In genomic region chr2:43143756-43144155, GRCh38 we compare ENCODE assay signal across 14 cellular contexts.
A peak's percentile ranks its signal among the peaks of the same experiment; 100 is the strongest.
DNase-seq lines count a peak whose midpoint lies in the region; ATAC-seq and TF ChIP-seq lines count a peak whose summit lies in the region.
"Had no signal": no experiment of that assay in that cellular context is flagged by ENCODE, and none has a peak within 500 bp of the region (broad histone marks: within the 10 kb centered on the region; RNA-seq: fewer than 3 reads in every experiment).

No MANE protein-coding gene starts in this region.

- H3K27me3 ChIP-seq in Caco-2 (replicated peaks; ENCODE audit: control insufficient read depth, insufficient read depth, low read length): no peaks in the 10 kb centered on the region

- POLR2A ChIA-PET in Caco-2 (lab: Charles Lee): no interaction called here

- H3K4me3 Mint-ChIP-seq in activated naive CD4-positive, alpha-beta T cell treated with anti-CD3 and anti-CD28 coated beads for 36 hours: no peak overlapping the region
- no peak overlapping the region for H3K4me3 Mint-ChIP-seq in Caco-2 (ENCODE audit: unreplicated experiment)
- H3K4me3 Mint-ChIP-seq in activated naive CD8-positive, alpha-beta T cell treated with anti-CD3 and anti-CD28 coated beads, Interleukin-2, amount 50 U/mL, for 24 hours: no peak overlapping the region
- H3K4me3 Mint-ChIP-seq in stimulated activated effector memory CD8-positive, alpha-beta T cell treated with anti-CD3 and anti-CD28 coated beads, Interleukin-12 subunit alpha, Interleukin-12 subunit beta, amount 100 ng/mL, for 72 hours: no peak overlapping the region

- H3K27ac Mint-ChIP-seq in activated naive CD4-positive, alpha-beta T cell treated with anti-CD3 and anti-CD28 coated beads for 36 hours: peak overlapping the region; percentile 3
- H3K27ac Mint-ChIP-seq in Caco-2 (ENCODE audit: unreplicated experiment): peak overlapping the region; percentile 48
- peak overlapping the region; percentile 22 for H3K27ac Mint-ChIP-seq in activated naive CD8-positive, alpha-beta T cell treated with anti-CD3 and anti-CD28 coated beads, Interleukin-2, amount 50 U/mL, for 24 hours
- peak overlapping the region; percentile 54 for H3K27ac Mint-ChIP-seq in stimulated activated effector memory CD8-positive, alpha-beta T cell treated with anti-CD3 and anti-CD28 coated beads, Interleukin-12 subunit alpha, Interleukin-12 subunit beta, amount 100 ng/mL, for 72 hours

- ATAC-seq in activated naive CD8-positive, alpha-beta T cell treated with anti-CD3 and anti-CD28 coated beads, Interleukin-2, amount 50 U/mL, for 24 hours: no peak
- no peak for ATAC-seq in stimulated activated effector memory CD8-positive, alpha-beta T cell treated with anti-CD3 and anti-CD28 coated beads, Interleukin-12 subunit alpha, Interleukin-12 subunit beta, amount 100 ng/mL, for 72 hours
- ATAC-seq in HG03521 (IDR thresholded peaks at IDR 0.05; ENCODE audit: unreplicated experiment): no peak

- no TSS peak for BruUV-seq in Caco-2 (replicated peaks; lab: Mats Ljungman, UMichigan)

- DNase-seq in activated naive CD4-positive, alpha-beta T cell treated with anti-CD3 and anti-CD28 coated beads for 36 hours: no peak
- no peak for DNase-seq in activated naive CD4-positive, alpha-beta T cell (lab: John Stamatoyannopoulos, UW)
- DNase-seq in Caco-2: no peak
- DNase-seq in activated naive CD8-positive, alpha-beta T cell treated with anti-CD3 and anti-CD28 coated beads, Interleukin-2, amount 50 U/mL, for 24 hours: no peak
- no peak for DNase-seq in stimulated activated effector memory CD8-positive, alpha-beta T cell treated with anti-CD3 and anti-CD28 coated beads, Interleukin-12 subunit alpha, Interleukin-12 subunit beta, amount 100 ng/mL, for 72 hours (ENCODE audit: low spot score in 2 of 2)
- no peak for DNase-seq in midbrain (lab: John Stamatoyannopoulos, UW)
- no peak for DNase-seq in UCSD-AML1 (lab: John Stamatoyannopoulos, UW; ENCODE audit: unreplicated experiment)
- DNase-seq: Kasumi-1, NCI-H187 treated with DMSO at 0.1 percent for 48 hours, NCI-H446, NCI-H748 treated with DMSO at 0.1 percent for 48 hours, PC-3 had no signal

- intact Hi-C loops in activated naive CD4-positive, alpha-beta T cell treated with anti-CD3 and anti-CD28 coated beads for 36 hours (cut with micrococcal nuclease): no loop called here
- intact Hi-C loops in Caco-2 (cut with micrococcal nuclease; ENCODE audit: unreplicated experiment): loop anchor here (1.0 kb wide), 1 partner anchor 19 kb away; no protein-coding TSS in a partner anchor

- H3K36me3 Mint-ChIP-seq in activated naive CD4-positive, alpha-beta T cell treated with anti-CD3 and anti-CD28 coated beads for 36 hours (ENCODE audit: low read depth): peaks cover 2% of the 10 kb centered on the region
- H3K36me3 Mint-ChIP-seq in Caco-2 (ENCODE audit: insufficient read depth, unreplicated experiment): no peaks in the 10 kb centered on the region
- no peaks in the 10 kb centered on the region for H3K36me3 Mint-ChIP-seq in activated naive CD8-positive, alpha-beta T cell treated with anti-CD3 and anti-CD28 coated beads, Interleukin-2, amount 50 U/mL, for 24 hours (ENCODE audit: low read depth)
- peaks cover 15% of the 10 kb centered on the region for H3K36me3 Mint-ChIP-seq in stimulated activated effector memory CD8-positive, alpha-beta T cell treated with anti-CD3 and anti-CD28 coated beads, Interleukin-12 subunit alpha, Interleukin-12 subunit beta, amount 100 ng/mL, for 72 hours

- no peaks in the 10 kb centered on the region for H3K9me3 Mint-ChIP-seq in activated naive CD4-positive, alpha-beta T cell treated with anti-CD3 and anti-CD28 coated beads for 36 hours
- H3K9me3 Mint-ChIP-seq in Caco-2 (ENCODE audit: unreplicated experiment): no peaks in the 10 kb centered on the region
- H3K9me3 Mint-ChIP-seq in activated naive CD8-positive, alpha-beta T cell treated with anti-CD3 and anti-CD28 coated beads, Interleukin-2, amount 50 U/mL, for 24 hours: no peaks in the 10 kb centered on the region
- no peaks in the 10 kb centered on the region for H3K9me3 Mint-ChIP-seq in stimulated activated effector memory CD8-positive, alpha-beta T cell treated with anti-CD3 and anti-CD28 coated beads, Interleukin-12 subunit alpha, Interleukin-12 subunit beta, amount 100 ng/mL, for 72 hours

- H3K36me3 ChIP-seq in Caco-2 (ENCODE audit: control insufficient read depth, insufficient read depth, low read length): no peaks in the 10 kb centered on the region

- TF ChIP-seq CTCF in Caco-2 (IDR thresholded peaks at IDR 0.05; ENCODE audit: insufficient read depth in 1 of 2, low read depth in 1 of 2, low read length in 1 of 2, severe bottlenecking in 1 of 2, unreplicated experiment in 1 of 2): no peak

- no peaks in the 10 kb centered on the region for H3K9me3 ChIP-seq in Caco-2
- H3K9me3 ChIP-seq: A549 had no signal

- H3K4me1 Mint-ChIP-seq in activated naive CD4-positive, alpha-beta T cell treated with anti-CD3 and anti-CD28 coated beads for 36 hours (ENCODE audit: low read depth): peaks cover 66% of the 10 kb centered on the region
- H3K4me1 Mint-ChIP-seq in Caco-2 (ENCODE audit: low read depth, unreplicated experiment): peaks cover 8% of the 10 kb centered on the region
- peaks cover 59% of the 10 kb centered on the region for H3K4me1 Mint-ChIP-seq in activated naive CD8-positive, alpha-beta T cell treated with anti-CD3 and anti-CD28 coated beads, Interleukin-2, amount 50 U/mL, for 24 hours
- H3K4me1 Mint-ChIP-seq in stimulated activated effector memory CD8-positive, alpha-beta T cell treated with anti-CD3 and anti-CD28 coated beads, Interleukin-12 subunit alpha, Interleukin-12 subunit beta, amount 100 ng/mL, for 72 hours: peaks cover 38% of the 10 kb centered on the region

- CTCF ChIA-PET in activated naive CD4-positive, alpha-beta T cell treated with anti-CD3 and anti-CD28 coated beads for 36 hours (lab: Charles Lee): interaction anchor here (0.7 to 1.8 kb wide), 6 partner anchors 10 to 85 kb away, joined by 3 to 8 read pairs (median 4); no protein-coding TSS in a partner anchor
- CTCF ChIA-PET in Caco-2 (lab: Charles Lee): interaction anchor here (1.6 kb wide), 1 partner anchor 19 kb away, joined by 4 read pairs; no protein-coding TSS in a partner anchor

- peaks cover 12% of the 10 kb centered on the region for H3K4me1 ChIP-seq in Caco-2

- no peaks in the 10 kb centered on the region for H3K27me3 Mint-ChIP-seq in activated naive CD4-positive, alpha-beta T cell treated with anti-CD3 and anti-CD28 coated beads for 36 hours (ENCODE audit: low read depth)
- no peaks in the 10 kb centered on the region for H3K27me3 Mint-ChIP-seq in Caco-2 (ENCODE audit: insufficient read depth, unreplicated experiment)
- no peaks in the 10 kb centered on the region for H3K27me3 Mint-ChIP-seq in activated naive CD8-positive, alpha-beta T cell treated with anti-CD3 and anti-CD28 coated beads, Interleukin-2, amount 50 U/mL, for 24 hours

- no peak overlapping the region for H3K4me3 ChIP-seq in Caco-2 (ENCODE audit: low read depth, low read length)
- H3K4me3 ChIP-seq: A549 had no signal

Comparison
In these comparisons a context has a peak if more than half of its experiments do, and no peak if none do; other contexts are left out.
1. H3K27ac Mint-ChIP-seq: peak in every context shown above with its lines; median percentile 54 in stimulated activated effector memory CD8-positive, alpha-beta T cell treated with anti-CD3 and anti-CD28 coated beads, Interleukin-12 subunit alpha, Interleukin-12 subunit beta, amount 100 ng/mL, for 72 hours; 48 in Caco-2; 22 in activated naive CD8-positive, alpha-beta T cell treated with anti-CD3 and anti-CD28 coated beads, Interleukin-2, amount 50 U/mL, for 24 hours; 3 in activated naive CD4-positive, alpha-beta T cell treated with anti-CD3 and anti-CD28 coated beads for 36 hours.